In the genomic region with DNA sequence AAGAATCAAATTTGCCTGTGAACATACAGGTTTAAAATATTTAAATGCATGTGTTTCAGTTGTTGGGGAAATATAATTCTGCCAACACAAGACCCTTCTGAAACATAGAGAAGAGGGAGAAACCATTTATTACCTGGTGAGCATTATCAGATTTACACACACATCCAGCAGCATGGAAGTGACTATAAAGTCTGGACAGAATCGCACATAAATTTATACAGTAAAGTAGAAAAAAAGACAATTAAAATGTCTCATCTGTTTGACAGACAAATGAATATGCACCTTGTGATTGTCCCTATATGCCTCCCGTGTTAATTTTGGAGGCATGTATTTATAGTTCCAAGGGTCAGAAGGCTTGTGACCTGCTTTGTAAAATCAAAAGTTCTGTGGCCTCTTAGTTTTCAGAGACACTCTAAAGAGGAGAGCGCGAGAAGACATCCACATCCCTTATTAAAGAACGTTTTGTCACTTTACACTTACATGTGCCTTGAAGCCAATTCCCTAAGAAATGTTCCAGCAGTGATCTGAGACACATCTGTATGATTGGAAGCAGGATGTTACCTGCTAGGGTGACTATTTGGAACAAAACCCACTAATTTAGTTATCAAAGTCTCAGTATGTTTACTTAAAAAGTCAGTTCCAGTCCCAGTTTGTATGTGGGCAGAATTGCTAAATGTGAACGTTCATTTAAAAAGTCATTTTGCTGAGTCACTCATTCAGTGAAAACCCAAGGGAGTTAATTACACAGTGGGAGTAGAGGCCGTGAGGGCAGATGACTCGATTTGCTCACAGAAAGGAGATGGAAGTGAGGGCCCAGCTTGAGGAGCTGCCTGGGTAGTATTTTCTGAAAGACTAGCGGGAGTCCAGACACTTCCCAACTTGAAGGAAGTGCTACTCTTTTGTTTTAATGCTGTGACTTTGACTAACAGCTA, we compare ENCODE assay signal across 1 cellular context.
TF ChIP-seq lines count a peak whose summit lies in the region.

No MANE protein-coding gene starts in this region.

TF ChIP-seq in HepG2, 621 proteins besides CTCF, POLR2A, EP300 and RAD21 (continued from another document):
- TF ChIP-seq, protein P1, sequence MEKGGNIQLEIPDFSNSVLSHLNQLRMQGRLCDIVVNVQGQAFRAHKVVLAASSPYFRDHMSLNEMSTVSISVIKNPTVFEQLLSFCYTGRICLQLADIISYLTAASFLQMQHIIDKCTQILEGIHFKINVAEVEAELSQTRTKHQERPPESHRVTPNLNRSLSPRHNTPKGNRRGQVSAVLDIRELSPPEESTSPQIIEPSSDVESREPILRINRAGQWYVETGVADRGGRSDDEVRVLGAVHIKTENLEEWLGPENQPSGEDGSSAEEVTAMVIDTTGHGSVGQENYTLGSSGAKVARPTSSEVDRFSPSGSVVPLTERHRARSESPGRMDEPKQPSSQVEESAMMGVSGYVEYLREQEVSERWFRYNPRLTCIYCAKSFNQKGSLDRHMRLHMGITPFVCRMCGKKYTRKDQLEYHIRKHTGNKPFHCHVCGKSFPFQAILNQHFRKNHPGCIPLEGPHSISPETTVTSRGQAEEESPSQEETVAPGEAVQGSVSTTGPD (CRISPR knock-in tag; IDR thresholded peaks at IDR 0.05), result no peak
- TF ChIP-seq POLR2AphosphoS2 (IDR thresholded peaks at IDR 0.05; ENCODE audit: low read depth, low read length) (no peak), JUNB (CRISPR knock-in tag; IDR thresholded peaks at IDR 0.05; ENCODE audit: borderline replicate concordance) (no peak), MYC (CRISPR knock-in tag; IDR thresholded peaks at IDR 0.05; ENCODE audit: borderline replicate concordance) (no peak), NBN (conservative IDR thresholded peaks at IDR 0.05) (no peak), CBX5 (CRISPR knock-in tag; IDR thresholded peaks at IDR 0.05; ENCODE audit: borderline replicate concordance) (no peak), NFE2L2 (IDR thresholded peaks at IDR 0.05; ENCODE audit: low read length) (peak; percentile 90), ZMYM2 (CRISPR knock-in tag; IDR thresholded peaks at IDR 0.05) (no peak), SP5 (CRISPR knock-in tag; IDR thresholded peaks at IDR 0.05; ENCODE audit: borderline replicate concordance, low read depth) (no peak), ZNF124 (CRISPR knock-in tag; IDR thresholded peaks at IDR 0.05) (no peak), MAFF (IDR thresholded peaks at IDR 0.05; ENCODE audit: low read depth, low read length) (peak; percentile 59), ELF1 (CRISPR knock-in tag; IDR thresholded peaks at IDR 0.05) (no peak), AGO2 (optimal IDR thresholded peaks at IDR 0.05; ENCODE audit: low read depth, low read length) (no peak)
- TF ChIP-seq, protein P2, sequence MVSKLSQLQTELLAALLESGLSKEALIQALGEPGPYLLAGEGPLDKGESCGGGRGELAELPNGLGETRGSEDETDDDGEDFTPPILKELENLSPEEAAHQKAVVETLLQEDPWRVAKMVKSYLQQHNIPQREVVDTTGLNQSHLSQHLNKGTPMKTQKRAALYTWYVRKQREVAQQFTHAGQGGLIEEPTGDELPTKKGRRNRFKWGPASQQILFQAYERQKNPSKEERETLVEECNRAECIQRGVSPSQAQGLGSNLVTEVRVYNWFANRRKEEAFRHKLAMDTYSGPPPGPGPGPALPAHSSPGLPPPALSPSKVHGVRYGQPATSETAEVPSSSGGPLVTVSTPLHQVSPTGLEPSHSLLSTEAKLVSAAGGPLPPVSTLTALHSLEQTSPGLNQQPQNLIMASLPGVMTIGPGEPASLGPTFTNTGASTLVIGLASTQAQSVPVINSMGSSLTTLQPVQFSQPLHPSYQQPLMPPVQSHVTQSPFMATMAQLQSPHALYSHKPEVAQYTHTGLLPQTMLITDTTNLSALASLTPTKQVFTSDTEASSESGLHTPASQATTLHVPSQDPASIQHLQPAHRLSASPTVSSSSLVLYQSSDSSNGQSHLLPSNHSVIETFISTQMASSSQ (IDR thresholded peaks at IDR 0.05; ENCODE audit: low read depth), result no peak
- TF ChIP-seq, protein P2 (CRISPR knock-in tag; IDR thresholded peaks at IDR 0.05; ENCODE audit: borderline replicate concordance), result no peak
